Comparison of ENCODE assay signal across 2 cellular contexts in the genomic region with DNA sequence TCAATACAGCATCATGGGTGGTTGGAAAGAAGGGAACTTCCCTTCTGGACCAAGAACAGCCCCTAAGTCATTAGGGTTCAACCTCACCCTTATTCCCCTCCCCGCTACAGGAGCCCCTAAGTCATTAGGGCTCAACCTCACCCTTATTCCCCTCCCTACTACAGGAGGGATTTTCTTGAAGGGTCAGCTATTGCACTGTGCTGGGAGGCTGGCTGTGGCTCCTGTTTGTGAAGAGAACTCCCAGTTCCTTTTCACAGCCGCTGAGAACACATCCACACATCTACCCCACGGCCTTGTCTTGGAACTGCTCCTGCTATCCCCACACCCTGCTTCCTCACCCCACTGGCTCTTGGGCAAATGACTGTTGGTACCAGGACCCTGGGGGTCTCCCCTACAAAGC.
A peak's percentile ranks its signal among the peaks of the same experiment; 100 is the strongest.
TF ChIP-seq lines count a peak whose summit lies in the region.

No MANE protein-coding gene starts in this region.

TF ChIP-seq in IMR-90, 13 proteins besides CTCF, POLR2A, EP300 and RAD21:
- TF ChIP-seq ELK1 (IDR thresholded peaks at IDR 0.05; ENCODE audit: borderline replicate concordance, low read depth, low read length) (no peak), CHD1 (IDR thresholded peaks at IDR 0.05; ENCODE audit: low read depth, low read length) (no peak), RFX5 (IDR thresholded peaks at IDR 0.05; ENCODE audit: low read depth, low read length) (no peak)

TF ChIP-seq in GM12878, 131 proteins besides CTCF, POLR2A, EP300 and RAD21:
- TF ChIP-seq RELB (IDR thresholded peaks at IDR 0.05; ENCODE audit: low read depth): peak; percentile 39; the same call in 1 of the 2 replicates
- TF ChIP-seq NR2C2 (IDR thresholded peaks at IDR 0.05; ENCODE audit: borderline replicate concordance, control insufficient read depth, insufficient read length, low read depth): no peak
- peak; percentile 73; the same call in 1 of the 2 replicates for TF ChIP-seq SPI1 (IDR thresholded peaks at IDR 0.05; ENCODE audit: borderline replicate concordance, insufficient read depth, low read depth, low read length)
- peak; percentile 34; the same call in 1 of the 2 replicates for TF ChIP-seq DPF2 (IDR thresholded peaks at IDR 0.05)
- TF ChIP-seq IKZF2 (IDR thresholded peaks at IDR 0.05): peak; percentile 32 to 54; a peak in 2 of 4 replicates
- TF ChIP-seq MTA2 (IDR thresholded peaks at IDR 0.05; ENCODE audit: low read depth): peak; percentile 76; the same call in 1 of the 2 replicates
- no peak for TF ChIP-seq TCF3 (IDR thresholded peaks at IDR 0.05; ENCODE audit: borderline replicate concordance, insufficient read depth, low read depth, low read length)
